In the genomic region with DNA sequence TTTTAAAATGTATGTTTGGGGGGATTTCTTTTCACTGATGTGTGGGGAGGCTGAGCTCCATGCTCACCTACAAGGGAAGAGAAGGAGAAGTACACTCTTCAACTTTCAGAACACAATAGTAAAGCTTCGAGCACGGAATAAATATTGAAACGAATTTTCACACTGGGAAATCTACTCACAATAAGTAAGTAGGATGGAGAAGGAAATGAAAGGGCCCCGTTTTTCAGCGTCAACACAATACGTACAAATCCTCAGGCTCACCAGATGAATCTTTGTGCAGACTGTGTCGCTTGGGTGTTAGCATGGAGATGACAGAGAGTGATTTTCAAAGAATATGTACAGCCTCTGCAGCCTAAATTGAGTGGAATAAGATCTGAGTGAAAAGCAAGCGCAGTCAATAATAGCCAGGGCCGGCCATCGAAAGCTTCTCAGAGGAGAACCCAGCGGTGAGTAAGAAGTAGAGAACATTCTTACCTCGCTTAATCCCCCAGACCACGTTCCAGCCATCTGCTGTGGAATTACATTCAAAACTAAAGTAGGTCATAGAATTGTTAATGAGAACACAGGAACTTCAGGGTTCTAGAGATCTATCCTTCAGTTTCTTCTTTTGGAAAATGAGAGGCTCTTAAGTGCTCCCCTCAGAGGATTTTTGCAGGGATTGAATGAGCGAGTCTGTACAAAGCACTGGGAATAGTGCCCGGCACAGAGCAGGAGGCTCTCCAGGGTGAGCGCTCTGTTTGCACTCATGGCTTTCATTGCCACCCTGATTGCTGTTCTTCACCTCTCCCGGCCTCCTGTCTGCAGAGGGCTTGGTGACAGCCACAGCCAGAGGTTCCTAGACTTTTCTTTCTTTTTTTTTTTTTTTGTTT, we compare ENCODE assay signal across 10 cellular contexts.
"Had no signal": no experiment of that assay in that cellular context is flagged by ENCODE, and none has a peak within 500 bp of the region (broad histone marks: within the 10 kb centered on the region; RNA-seq: fewer than 3 reads in every experiment).

No MANE protein-coding gene starts in this region.

- H3K27ac Mint-ChIP-seq: stimulated activated naive CD8-positive, alpha-beta T cell treated with anti-CD3 and anti-CD28 coated beads, Interleukin-15, Interleukin-2, amounts not matched to agents 100 ng/mL and 50 ng/mL, for 24 hours had no signal

- H3K9me3 Mint-ChIP-seq: stimulated activated naive CD8-positive, alpha-beta T cell treated with anti-CD3 and anti-CD28 coated beads, Interleukin-15, Interleukin-2, amounts not matched to agents 100 ng/mL and 50 ng/mL, for 24 hours had no signal

- H3K4me3 Mint-ChIP-seq: naive thymus-derived CD4-positive, alpha-beta T cell; stimulated activated naive CD8-positive, alpha-beta T cell treated with anti-CD3 and anti-CD28 coated beads, Interleukin-15, Interleukin-2, amounts not matched to agents 100 ng/mL and 50 ng/mL, for 24 hours had no signal

- DNase-seq: activated CD4-positive, alpha-beta T cell treated with anti-CD3 and anti-CD28 coated beads, Interleukin-2, amount 50 U/mL, for 4 hours; activated T-cell treated with anti-CD3 and anti-CD28 coated beads, Interleukin-2, amount 50 U/mL, for 48 hours; cortex of kidney; effector memory CD4-positive, alpha-beta T cell; kidney glomerular epithelial cell; lower lobe of right lung; naive thymus-derived CD4-positive, alpha-beta T cell; stimulated activated CD4-positive, alpha-beta T cell treated with anti-CD3 and anti-CD28 coated beads, Interleukin-2, amount 100 ng/mL, for 48 hours had no signal

- H3K36me3 Mint-ChIP-seq: naive thymus-derived CD4-positive, alpha-beta T cell had no signal

- ATAC-seq: activated CD4-positive, CD25-positive, alpha-beta regulatory T cell treated with anti-CD3 and anti-CD28 coated beads, Interleukin-2, amount 50 U/mL, for 24 hours; lower lobe of right lung; naive thymus-derived CD4-positive, alpha-beta T cell had no signal

- H3K27me3 Mint-ChIP-seq: stimulated activated naive CD8-positive, alpha-beta T cell treated with anti-CD3 and anti-CD28 coated beads, Interleukin-15, Interleukin-2, amounts not matched to agents 100 ng/mL and 50 ng/mL, for 24 hours had no signal
